8 cellular contexts compared by ENCODE assay signal in the genomic region with DNA sequence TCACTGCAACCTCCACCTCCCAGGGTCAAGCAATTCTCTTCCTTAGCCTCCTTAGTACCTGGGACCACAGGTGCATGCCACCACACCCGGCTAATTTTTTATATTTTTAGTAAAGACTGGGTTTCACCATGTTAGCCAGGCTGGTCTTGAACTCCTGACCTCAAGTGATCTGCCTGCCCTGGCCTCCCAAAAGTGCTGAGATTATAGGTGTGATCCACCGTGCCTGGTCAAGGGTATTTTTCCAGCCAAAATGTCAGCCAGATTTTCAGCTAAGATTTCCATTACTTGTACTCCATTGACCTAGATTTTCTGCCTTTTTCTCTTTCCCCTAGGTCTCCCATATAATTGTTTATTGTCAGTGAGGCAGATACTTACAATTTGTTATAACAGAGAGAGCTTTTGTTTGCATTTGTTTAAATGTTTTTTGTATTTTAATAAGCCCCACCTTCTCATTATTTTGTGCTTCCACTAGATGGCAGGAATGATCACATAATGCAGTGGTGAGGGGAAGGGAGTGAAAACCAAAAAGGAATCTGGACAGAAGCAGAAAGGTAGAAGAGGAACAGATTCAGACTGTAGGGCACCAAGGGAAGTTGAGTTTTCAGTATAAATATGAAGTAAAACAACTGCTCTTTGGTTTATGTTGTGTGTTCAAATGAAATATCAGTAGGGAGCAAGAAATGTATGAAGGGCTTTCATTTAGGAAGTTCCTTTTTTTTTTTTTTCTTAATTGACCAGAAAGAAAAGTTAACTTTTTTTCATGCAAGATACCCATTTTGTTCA. TPM values are rescaled to one million over a fixed set of nuclear protein-coding genes. Genes with fewer than 3 reads are reported as not detected.
DNase-seq lines count a peak whose midpoint lies in the region; ATAC-seq and TF ChIP-seq lines count a peak whose summit lies in the region.

No MANE protein-coding gene starts in this region.

- H3K4me1 ChIP-seq in SK-N-SH (ENCODE audit: control insufficient read depth in 1 of 2, insufficient read depth in 2 of 2, low read depth in 1 of 2, low read length in 1 of 2) (no peaks in the 10 kb centered on the region), esophagus squamous epithelium (peaks cover 0 to 6% (median 0%) of the 10 kb centered on the region in 3 donors)

- in situ Hi-C loops in KBM-7 (cut with MboI; ENCODE audit: low pct_unique_long_range_greater_than_20kb, low sequenced_read_pairs), result no loop called here

- H3K4me3 ChIP-seq in SK-N-SH (ENCODE audit: low read depth in 2 of 2, low read length in 1 of 2), result peak overlapping the region in 1 of 2 experiments; percentile 23; a peak in 1 of 4 replicates
- no peak overlapping the region for H3K4me3 ChIP-seq in esophagus squamous epithelium
- H3K4me3 ChIP-seq in neural cell (ENCODE audit: low read length), result no peak overlapping the region

- WGBS in SK-N-SH (ENCODE audit: low lambda C conversion rate), result 81% methylated on average over 2 of the region's 2 CpGs
- 63 to 77% methylated on average over 2 of the region's 2 CpGs for WGBS in esophagus squamous epithelium, 2 donors

- H3K27me3 ChIP-seq in SK-N-SH (ENCODE audit: insufficient read depth) (no peaks in the 10 kb centered on the region), esophagus squamous epithelium (no peaks in the 10 kb centered on the region), neural cell (ENCODE audit: insufficient read depth, low read depth, low read length) (no peaks in the 10 kb centered on the region)

- H3K9me3 Mint-ChIP-seq in activated CD4-positive, alpha-beta T cell treated with anti-CD3 and anti-CD28 coated beads, Interleukin-2, amount 10 ng/mL, durations not matched to agents 7 days and 5 days, result no peaks in the 10 kb centered on the region

- no peak overlapping the region for H2AFZ ChIP-seq in SK-N-SH (ENCODE audit: low read depth)
- H2AFZ ChIP-seq in neural cell (ENCODE audit: low read depth, low read length), result no peak overlapping the region

- peaks cover 33% of the 10 kb centered on the region for H3K36me3 Mint-ChIP-seq in activated CD4-positive, alpha-beta T cell treated with anti-CD3 and anti-CD28 coated beads, Interleukin-2, amount 10 ng/mL, durations not matched to agents 7 days and 5 days (ENCODE audit: low read depth)

- TF ChIP-seq POLR2A in esophagus squamous epithelium (IDR thresholded peaks at IDR 0.05), result no peak

- H3K79me2 ChIP-seq in SK-N-SH (ENCODE audit: insufficient read depth), result peaks cover 5% of the 10 kb centered on the region; the same call in 1 of the 2 replicates
- H3K79me2 ChIP-seq in neural cell (replicated peaks; ENCODE audit: insufficient read depth, low read length), result no peaks in the 10 kb centered on the region

- H3F3A ChIP-seq in SK-N-SH (replicated peaks; ENCODE audit: insufficient read depth), result peaks cover 15% of the 10 kb centered on the region
- no peaks in the 10 kb centered on the region for H3F3A ChIP-seq in neural cell (ENCODE audit: insufficient read depth, low read length, poor library complexity, severe bottlenecking)

- H3K4me3 Mint-ChIP-seq in activated CD4-positive, alpha-beta T cell treated with anti-CD3 and anti-CD28 coated beads, Interleukin-2, amount 10 ng/mL, durations not matched to agents 7 days and 5 days, result no peak overlapping the region

- TF ChIP-seq EP300 in SK-N-SH (IDR thresholded peaks at IDR 0.05; ENCODE audit: borderline replicate concordance in 1 of 2, low read depth in 1 of 2, low read length in 1 of 2) (no peak), neural cell (conservative IDR thresholded peaks at IDR 0.05; ENCODE audit: poor library complexity, severe bottlenecking) (no peak)

- CTCF ChIA-PET in activated CD4-positive, alpha-beta T cell treated with anti-CD3 and anti-CD28 coated beads, Interleukin-2, amount 10 ng/mL, durations not matched to agents 7 days and 5 days (lab: Charles Lee), result interaction anchor here (0.6 to 2.0 kb wide), 13 partner anchors 8 to 637 kb away, joined by 3 to 6 read pairs (median 3); a partner anchor contains a TSS
- CTCF ChIA-PET in SK-N-SH (lab: Yijun Ruan, JAX), result interaction anchor here (0.6 to 6.6 kb wide), 32 partner anchors 8 to 1000 kb away, joined by 3 to 76 read pairs (median 4); partner anchors contain the start of gene RPF2

- ATAC-seq in GM19035 (IDR thresholded peaks at IDR 0.05; ENCODE audit: unreplicated experiment), result no peak

- peaks cover 4% of the 10 kb centered on the region for H3K4me1 Mint-ChIP-seq in activated CD4-positive, alpha-beta T cell treated with anti-CD3 and anti-CD28 coated beads, Interleukin-2, amount 10 ng/mL, durations not matched to agents 7 days and 5 days

- peak; percentile 39 for DNase-seq in activated CD4-positive, alpha-beta T cell treated with anti-CD3 and anti-CD28 coated beads, Interleukin-2, amount 10 ng/mL, durations not matched to agents 7 days and 5 days
- DNase-seq in activated CD4-positive, alpha-beta T cell treated with anti-CD3 and anti-CD28 coated beads for 1 hour, result no peak
- DNase-seq in KBM-7 (peak; percentile 80), SK-N-SH (peak; percentile 64), esophagus squamous epithelium (lab: John Stamatoyannopoulos, UW) (no peak), NK-92 (lab: John Stamatoyannopoulos, UW; ENCODE audit: unreplicated experiment) (no peak)

- H3K27ac ChIP-seq in SK-N-SH (ENCODE audit: low read depth in 2 of 2, low read length in 1 of 2), result no peak overlapping the region
- H3K27ac ChIP-seq in esophagus squamous epithelium, result no peak overlapping the region
- no peak overlapping the region for H3K27ac ChIP-seq in neural cell (ENCODE audit: low read length)

- no peak overlapping the region for H3K27ac Mint-ChIP-seq in activated CD4-positive, alpha-beta T cell treated with anti-CD3 and anti-CD28 coated beads, Interleukin-2, amount 10 ng/mL, durations not matched to agents 7 days and 5 days

- H3K36me3 ChIP-seq in SK-N-SH (replicated peaks in 1 of 2; ENCODE audit: control insufficient read depth in 1 of 2, insufficient read depth in 2 of 2, low read length in 1 of 2) (peaks cover 48 to 60% of the 10 kb centered on the region in 2 experiments), esophagus squamous epithelium (peaks cover 4 to 92% (median 8%) of the 10 kb centered on the region in 3 donors), neural cell (ENCODE audit: insufficient read depth, low read length) (no peaks in the 10 kb centered on the region)

- POLR2A ChIA-PET in activated CD4-positive, alpha-beta T cell treated with anti-CD3 and anti-CD28 coated beads, Interleukin-2, amount 10 ng/mL, durations not matched to agents 7 days and 5 days (lab: Charles Lee), result no interaction called here
- POLR2A ChIA-PET in SK-N-SH (lab: Yijun Ruan, JAX), result no interaction called here

- intact Hi-C loops in esophagus squamous epithelium (cut with DNase I), result loop anchor here (10.0 kb wide), 1 partner anchor 203 kb away; no protein-coding TSS in a partner anchor

- TF ChIP-seq RAD21 in SK-N-SH (IDR thresholded peaks at IDR 0.05; ENCODE audit: low read length) (peak; percentile 80), neural cell (conservative IDR thresholded peaks at IDR 0.05) (peak; percentile 83)

- TF ChIP-seq CTCF in SK-N-SH (IDR thresholded peaks at IDR 0.05) (peak; percentile 82), esophagus squamous epithelium (IDR thresholded peaks at IDR 0.05) (peak in 5 of 6 experiments; percentile 37 to 64 (median 47)), neural cell (IDR thresholded peaks at IDR 0.05; ENCODE audit: poor library complexity, severe bottlenecking) (peak; percentile 83)

- H3K9me2 ChIP-seq in SK-N-SH (no peaks in the 10 kb centered on the region), neural cell (ENCODE audit: insufficient read depth, low read length) (no peaks in the 10 kb centered on the region)

- H3K9ac ChIP-seq in SK-N-SH, result no peak overlapping the region
- H3K9ac ChIP-seq in neural cell (ENCODE audit: low read length), result no peak overlapping the region

- H4K20me1 ChIP-seq in SK-N-SH (ENCODE audit: insufficient read depth) (no peaks in the 10 kb centered on the region), neural cell (ENCODE audit: insufficient read depth) (no peaks in the 10 kb centered on the region)

- H3K9me3 ChIP-seq in SK-N-SH (no peaks in the 10 kb centered on the region), esophagus squamous epithelium (no peaks in the 10 kb centered on the region), neural cell (ENCODE audit: low read length) (no peaks in the 10 kb centered on the region)

- H3K27me3 Mint-ChIP-seq in activated CD4-positive, alpha-beta T cell treated with anti-CD3 and anti-CD28 coated beads, Interleukin-2, amount 10 ng/mL, durations not matched to agents 7 days and 5 days, result no peaks in the 10 kb centered on the region

- H3K4me2 ChIP-seq in SK-N-SH, result no peak overlapping the region
- H3K4me2 ChIP-seq in neural cell (ENCODE audit: low read length), result no peak overlapping the region

TF ChIP-seq in SK-N-SH, 30 proteins besides CTCF, POLR2A, EP300 and RAD21:
- TF ChIP-seq TEAD4 (IDR thresholded peaks at IDR 0.05; ENCODE audit: borderline replicate concordance, insufficient read depth) (no peak), SMC3 (IDR thresholded peaks at IDR 0.05; ENCODE audit: low read depth, low read length) (peak; percentile 50), RCOR1 (IDR thresholded peaks at IDR 0.05; ENCODE audit: low read length) (no peak), EZH2phosphoT487 (IDR thresholded peaks at IDR 0.05; ENCODE audit: borderline replicate concordance, low read depth) (no peak)

TF ChIP-seq in neural cell, 6 proteins besides CTCF, POLR2A, EP300 and RAD21:
- no peak for TF ChIP-seq TAF1 (IDR thresholded peaks at IDR 0.05; ENCODE audit: low read depth)
- peak; percentile 80 for TF ChIP-seq SMC3 (conservative IDR thresholded peaks at IDR 0.05; ENCODE audit: poor library complexity)

RNA-seq across cellular contexts. Expression of gene RPF2, which starts 29.7 kb away (rescaled TPM):
- 10 to 100 TPM; 21.6 to 21.9 TPM for total RNA-seq in activated CD4-positive, alpha-beta T cell treated with anti-CD3 and anti-CD28 coated beads, Interleukin-2, amount 10 ng/mL, durations not matched to agents 7 days and 5 days
- polyA plus RNA-seq in SK-N-SH (2012; rRNA removed) (13.8 and 15.5 TPM in 2 replicates), neural cell (16.1 TPM in 2 replicates)
- polyA plus RNA-seq in SK-N-SH (2012; cell fraction: cytosol; rRNA removed), result 23.2 and 33.0 TPM in 2 replicates
- polyA plus RNA-seq in SK-N-SH (2012; cell fraction: nucleus; rRNA removed), result 5.2 and 10.3 TPM in 2 replicates
- total RNA-seq in esophagus squamous epithelium, result 10 to 100 TPM; 16.7 to 27.7 (median 22.0) TPM
- 14.9 and 17.7 TPM in 2 replicates for polyA minus RNA-seq in neural cell

RNA-seq across cellular contexts. Expression of gene GTF3C6, which starts 53.0 kb away (rescaled TPM):
- 10 to 100 TPM; 85.9 to 98.7 TPM for total RNA-seq in activated CD4-positive, alpha-beta T cell treated with anti-CD3 and anti-CD28 coated beads, Interleukin-2, amount 10 ng/mL, durations not matched to agents 7 days and 5 days
- polyA plus RNA-seq in SK-N-SH (2012; rRNA removed), result 28.4 and 38.5 TPM in 2 replicates
- 53.0 and 100 TPM in 2 replicates for polyA plus RNA-seq in SK-N-SH (2012; cell fraction: cytosol; rRNA removed)
- 3.9 and 6.6 TPM in 2 replicates for polyA plus RNA-seq in SK-N-SH (2012; cell fraction: nucleus; rRNA removed)
- 10 to 100 TPM; 28.9 to 75.4 (median 45.6) TPM for total RNA-seq in esophagus squamous epithelium
- polyA plus RNA-seq in neural cell, result 77.8 and 96.2 TPM in 2 replicates
- 44.1 and 55.3 TPM in 2 replicates for polyA minus RNA-seq in neural cell

Comparison
In these comparisons a context has a peak if more than half of its experiments do, and no peak if none do; other contexts are left out.
1. DNase-seq: peak in activated CD4-positive, alpha-beta T cell treated with anti-CD3 and anti-CD28 coated beads, Interleukin-2, amount 10 ng/mL, durations not matched to agents 7 days and 5 days (single experiment), KBM-7 (single experiment) and SK-N-SH (single experiment); none in activated CD4-positive, alpha-beta T cell treated with anti-CD3 and anti-CD28 coated beads for 1 hour (single experiment), esophagus squamous epithelium (single experiment) and NK-92 (single experiment).
2. Peak in every context shown above with its lines, with median percentiles within 50 percentile points of each other: CTCF ChIP-seq.